In the genomic region with DNA sequence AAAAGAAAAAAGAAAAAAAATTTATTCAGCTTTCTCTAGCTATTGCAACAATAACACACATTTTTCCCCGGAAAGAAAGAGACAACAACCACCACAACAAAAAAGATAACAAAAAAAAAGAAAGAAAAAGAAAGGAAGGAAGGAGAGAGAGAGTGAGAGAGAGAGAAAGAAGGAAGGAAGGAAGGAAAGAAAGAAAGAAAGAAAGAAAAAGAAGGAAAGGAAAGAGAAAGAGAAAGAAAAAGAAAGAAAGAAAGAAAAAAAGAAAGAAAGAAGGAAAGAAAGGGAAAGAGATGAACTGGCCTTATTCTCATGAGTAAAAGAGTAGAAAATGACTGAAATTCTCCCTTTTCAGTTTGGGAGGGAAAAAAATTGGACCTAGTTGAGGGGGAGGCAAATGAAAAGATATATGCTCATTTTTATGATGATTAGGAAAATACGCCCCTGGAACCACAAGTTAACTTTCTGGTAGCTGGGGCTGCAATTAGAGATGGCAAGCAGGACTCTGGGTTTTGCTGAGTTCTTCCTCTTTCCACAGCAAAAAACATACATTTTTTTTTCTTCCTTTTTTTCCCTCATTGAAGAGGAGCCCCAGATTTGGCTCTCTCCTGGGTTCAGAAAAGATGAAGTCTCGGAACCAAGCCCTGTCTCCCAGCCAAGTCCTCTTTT, we compare ENCODE assay signal across 14 cellular contexts. TPM values are rescaled to one million over a fixed set of nuclear protein-coding genes. Genes with fewer than 3 reads are reported as not detected.
A peak's percentile ranks its signal among the peaks of the same experiment; 100 is the strongest.
DNase-seq lines count a peak whose midpoint lies in the region; ATAC-seq and TF ChIP-seq lines count a peak whose summit lies in the region.
"Had no signal": no experiment of that assay in that cellular context is flagged by ENCODE, and none has a peak within 500 bp of the region (broad histone marks: within the 10 kb centered on the region; RNA-seq: fewer than 3 reads in every experiment).

No MANE protein-coding gene starts in this region.

- 60 to 100% methylated on average over 1 of the region's 3 CpGs for WGBS in mesodermal cell (ENCODE audit: insufficient coverage in 2 of 2), 2 experiments

- no peak overlapping the region for H3K9ac ChIP-seq in KMS-11

- no peak for TF ChIP-seq CTCF in Caco-2 (IDR thresholded peaks at IDR 0.05; ENCODE audit: insufficient read depth in 1 of 2, low read depth in 1 of 2, low read length in 1 of 2, severe bottlenecking in 1 of 2, unreplicated experiment in 1 of 2)
- TF ChIP-seq CTCF in KMS-11 (conservative IDR thresholded peaks at IDR 0.05; ENCODE audit: low read depth, low read length), result no peak

- H3K27ac ChIP-seq in KMS-11 (no peak overlapping the region), mesodermal cell (ENCODE audit: low read depth, low read length, severe bottlenecking) (peak overlapping the region; percentile 97)
- H3K27ac ChIP-seq: C4-2B, skin epidermis had no signal

- ATAC-seq in GM21360 (IDR thresholded peaks at IDR 0.05; ENCODE audit: unreplicated experiment) (no peak), GM18858 (IDR thresholded peaks at IDR 0.05; ENCODE audit: unreplicated experiment) (no peak)

- peaks cover 22% of the 10 kb centered on the region for H3K4me1 Mint-ChIP-seq in Caco-2 (ENCODE audit: low read depth, unreplicated experiment)

- no peak overlapping the region for H2AFZ ChIP-seq in KMS-11 (ENCODE audit: low read depth)

- intact Hi-C loops in Caco-2 (cut with micrococcal nuclease; ENCODE audit: unreplicated experiment), result no loop called here

- CTCF ChIA-PET in Caco-2 (lab: Charles Lee), result interaction anchor here (2.0 kb wide), 1 partner anchor 8 kb away, joined by 13 read pairs; no protein-coding TSS in a partner anchor

- H3K9me3 ChIP-seq in Caco-2, result no peaks in the 10 kb centered on the region
- no peaks in the 10 kb centered on the region for H3K9me3 ChIP-seq in mesodermal cell (ENCODE audit: control insufficient read depth, low read length)
- H3K9me3 ChIP-seq: tibial nerve had no signal

- DNase-seq in Caco-2 (no peak), SKM-1 (lab: John Stamatoyannopoulos, UW; ENCODE audit: unreplicated experiment) (peak; percentile 36), NCI-H2029 treated with DMSO at 0.1 percent for 48 hours (lab: John Stamatoyannopoulos, UW) (no peak)
- DNase-seq: activated CD4-positive, CD25-positive, alpha-beta regulatory T cell; activated gamma-delta T cell treated with Interleukin-2 at 50 U/mL for 16 hours; DMS79 treated with DMSO at 0.1 percent for 48 hours; NCI-H187 treated with DMSO at 0.1 percent for 48 hours had no signal

- H3K27me3 ChIP-seq in Caco-2 (replicated peaks; ENCODE audit: control insufficient read depth, insufficient read depth, low read length), result no peaks in the 10 kb centered on the region
- no peaks in the 10 kb centered on the region for H3K27me3 ChIP-seq in KMS-11 (ENCODE audit: insufficient read depth, low read depth)
- H3K27me3 ChIP-seq: tibial nerve had no signal

- H3K9me3 Mint-ChIP-seq in Caco-2 (ENCODE audit: unreplicated experiment), result no peaks in the 10 kb centered on the region

- POLR2A ChIA-PET in Caco-2 (lab: Charles Lee), result no interaction called here

- BruUV-seq in Caco-2 (replicated peaks; lab: Mats Ljungman, UMichigan), result no TSS peak

- H3K36me3 ChIP-seq in Caco-2 (ENCODE audit: control insufficient read depth, insufficient read depth, low read length) (no peaks in the 10 kb centered on the region), KMS-11 (ENCODE audit: insufficient read depth) (no peaks in the 10 kb centered on the region), mesodermal cell (ENCODE audit: control insufficient read depth, insufficient read depth, low read length) (no peaks in the 10 kb centered on the region)
- H3K36me3 ChIP-seq: tibial nerve had no signal

- H3K79me2 ChIP-seq in KMS-11 (ENCODE audit: insufficient read depth, low read depth), result no peaks in the 10 kb centered on the region

- peak overlapping the region; percentile 2; the same call in 1 of the 2 replicates for H3K4me2 ChIP-seq in KMS-11

- H3K27ac Mint-ChIP-seq in Caco-2 (ENCODE audit: unreplicated experiment), result peak overlapping the region; percentile 55

- H4K20me1 ChIP-seq in KMS-11 (ENCODE audit: insufficient read depth), result no peaks in the 10 kb centered on the region

- H3K4me3 ChIP-seq in Caco-2 (ENCODE audit: low read depth, low read length) (no peak overlapping the region), KMS-11 (IDR thresholded peaks at IDR 0.05; ENCODE audit: insufficient read depth, low read depth, low read length) (no peak overlapping the region), mesodermal cell (ENCODE audit: extremely low read depth, insufficient read depth, low read length, poor library complexity, severe bottlenecking) (no peak overlapping the region)
- H3K4me3 ChIP-seq: skin epidermis, tibial nerve had no signal

- H3K4me1 ChIP-seq in Caco-2, result peaks cover 16% of the 10 kb centered on the region; the same call in 1 of the 2 replicates
- H3K4me1 ChIP-seq in KMS-11 (ENCODE audit: low read depth, poor library complexity, severe bottlenecking), result peaks cover 40% of the 10 kb centered on the region
- H3K4me1 ChIP-seq in mesodermal cell (ENCODE audit: control insufficient read depth, insufficient read depth, low read length, poor library complexity, severe bottlenecking), result peaks cover 26% of the 10 kb centered on the region

- peaks cover 8% of the 10 kb centered on the region for H3K36me3 Mint-ChIP-seq in Caco-2 (ENCODE audit: insufficient read depth, unreplicated experiment)

- no peak overlapping the region for H3K4me3 Mint-ChIP-seq in Caco-2 (ENCODE audit: unreplicated experiment)

- no peaks in the 10 kb centered on the region for H3K27me3 Mint-ChIP-seq in Caco-2 (ENCODE audit: insufficient read depth, unreplicated experiment)

RNA-seq across cellular contexts. Expression of a gene that starts 12.5 kb away (rescaled TPM):
- total RNA-seq in Caco-2 (2022), result 213 and 216 TPM in 2 replicates
- 239 TPM for polyA plus RNA-seq in mesodermal cell (2013, experiment 1 of 2)
- polyA plus RNA-seq in mesodermal cell (2013, experiment 2 of 2), result 238 TPM

RNA-seq across cellular contexts. Expression of a gene that starts 16.3 kb away (rescaled TPM):
- total RNA-seq in Caco-2 (2022), result 7.7 and 8.9 TPM in 2 replicates
- 23.7 TPM for polyA plus RNA-seq in mesodermal cell (2013, experiment 1 of 2)
- 20.1 TPM for polyA plus RNA-seq in mesodermal cell (2013, experiment 2 of 2)

RNA-seq across cellular contexts. Expression of a gene that starts 25.6 kb away (rescaled TPM):
- 45.3 and 45.9 TPM in 2 replicates for total RNA-seq in Caco-2 (2022)
- 9.5 TPM for polyA plus RNA-seq in mesodermal cell (2013, experiment 1 of 2)
- polyA plus RNA-seq in mesodermal cell (2013, experiment 2 of 2), result 7.7 TPM
